2 cellular contexts compared by ENCODE assay signal in genomic region chr17:46006082-46006481, GRCh38. TPM values are rescaled to one million over a fixed set of nuclear protein-coding genes. Genes with fewer than 3 reads are reported as not detected.
"Had no signal": no experiment of that assay in that cellular context is flagged by ENCODE, and none has a peak within 500 bp of the region (broad histone marks: within the 10 kb centered on the region; RNA-seq: fewer than 3 reads in every experiment).

No MANE protein-coding gene starts in this region.

RNA-seq across cellular contexts. Expression of gene STH, which starts 7.0 kb away (rescaled TPM):
- total RNA-seq: G401, GM12878 had no signal
- polyA plus RNA-seq: GM12878 had no signal
